In the genomic region with DNA sequence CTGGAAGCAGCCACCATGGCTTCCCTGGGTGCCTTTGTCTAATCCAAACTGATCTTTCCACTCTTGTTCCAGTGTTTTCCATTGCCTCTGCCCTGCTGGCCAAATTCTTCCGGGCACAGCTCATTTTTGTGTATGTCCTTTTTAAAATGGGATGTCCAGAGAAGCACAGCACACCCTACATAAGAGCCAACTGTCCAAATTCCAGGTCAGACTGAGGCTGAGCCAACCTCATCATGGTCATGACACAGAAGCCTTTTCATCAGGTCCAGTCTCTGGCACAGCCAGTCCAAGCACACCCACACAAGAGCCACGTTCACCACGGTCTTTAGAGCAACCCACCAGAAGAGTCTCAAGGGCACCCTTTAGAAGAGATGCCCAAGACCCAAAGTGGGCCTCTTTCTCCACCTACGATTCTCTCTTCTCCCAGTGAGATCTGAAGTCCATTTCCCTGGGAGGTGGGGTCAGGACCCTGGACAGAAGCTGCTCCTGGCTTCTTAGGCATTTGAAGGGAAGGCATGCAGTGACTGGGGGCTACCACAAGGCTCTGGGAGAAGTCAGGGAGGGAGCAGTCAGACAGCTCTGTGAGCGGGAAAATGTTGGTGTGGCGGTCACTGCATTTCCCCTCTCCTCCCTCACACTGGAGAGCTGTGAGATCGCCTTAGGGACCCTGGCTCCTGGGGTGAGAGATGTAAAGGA, we compare ENCODE assay signal across 10 cellular contexts. TPM values are rescaled to one million over a fixed set of nuclear protein-coding genes. Genes with fewer than 3 reads are reported as not detected.
DNase-seq lines count a peak whose midpoint lies in the region; ATAC-seq and TF ChIP-seq lines count a peak whose summit lies in the region.
"Had no signal": no experiment of that assay in that cellular context is flagged by ENCODE, and none has a peak within 500 bp of the region (broad histone marks: within the 10 kb centered on the region; RNA-seq: fewer than 3 reads in every experiment).

No MANE protein-coding gene starts in this region.

- H2AFZ ChIP-seq in HCT116 (ENCODE audit: low read depth, low read length, poor library complexity, severe bottlenecking): no peak overlapping the region

- no peak overlapping the region for H3K4me3 Mint-ChIP-seq in CD8-positive, alpha-beta memory T cell
- H3K4me3 Mint-ChIP-seq: activated T-cell treated with anti-CD3 and anti-CD28 coated beads, Interleukin-2, amount 50 U/mL, for 4 hours had no signal

- TF ChIP-seq CTCF in A673 (conservative IDR thresholded peaks at IDR 0.05; ENCODE audit: low read depth, low read length) (no peak), HCT116 (IDR thresholded peaks at IDR 0.05 in 2 of 3, conservative IDR thresholded peaks at IDR 0.05 in 1 of 3; ENCODE audit: borderline replicate concordance in 1 of 3, insufficient read depth in 1 of 3, low read depth in 2 of 3, low read length in 2 of 3) (peak in 2 of 3 experiments; percentile 15 to 38; a peak in 3 of 6 replicates), adrenal gland (IDR thresholded peaks at IDR 0.05) (no peak), heart left ventricle (IDR thresholded peaks at IDR 0.05) (peak in 2 of 12 donors; percentile 7 to 10), GM20000 (IDR thresholded peaks at IDR 0.05; ENCODE audit: extremely low read depth, missing control alignments) (no peak)

- H3K27ac ChIP-seq in A673 (ENCODE audit: low read depth, low read length, poor library complexity, severe bottlenecking) (no peak overlapping the region), HCT116 (ENCODE audit: low read depth, low read length) (no peak overlapping the region), adrenal gland (no peak overlapping the region), heart left ventricle (no peak overlapping the region)
- no peak overlapping the region for H3K27ac ChIP-seq in CD8-positive, alpha-beta memory T cell (ENCODE audit: low read depth, low read length)

- intact Hi-C loops in A673 (cut with micrococcal nuclease; ENCODE audit: unreplicated experiment): no loop called here
- intact Hi-C loops in HCT116 (cut with micrococcal nuclease): no loop called here
- intact Hi-C loops in adrenal gland (cut with DNase I): no loop called here
- intact Hi-C loops in heart left ventricle (cut with DNase I): no loop called here

- WGBS in adrenal gland, 4 donors: 47 to 77% (median 60%) methylated on average over 6 to 7 of the region's 7 CpGs
- WGBS in heart left ventricle, 4 donors: 39 to 56% (median 46%) methylated on average over 7 of the region's 7 CpGs

- no peaks in the 10 kb centered on the region for H3K9me3 Mint-ChIP-seq in CD8-positive, alpha-beta memory T cell
- H3K9me3 Mint-ChIP-seq: activated T-cell treated with anti-CD3 and anti-CD28 coated beads, Interleukin-2, amount 50 U/mL, for 4 hours had no signal

- H3K4me3 ChIP-seq in A673 (ENCODE audit: low read depth, low read length, poor library complexity, severe bottlenecking) (no peak overlapping the region), HCT116 (replicated peaks in 1 of 2; ENCODE audit: low read depth in 1 of 2, low read length in 2 of 2) (no peak overlapping the region), adrenal gland (no peak overlapping the region), heart left ventricle (no peak overlapping the region)
- H3K4me3 ChIP-seq in CD8-positive, alpha-beta memory T cell (ENCODE audit: low read length): no peak overlapping the region

- no peak for TF ChIP-seq POLR2A in HCT116 (IDR thresholded peaks at IDR 0.05; ENCODE audit: borderline replicate concordance, extremely low read depth, insufficient read depth, insufficient read length)
- no peak for TF ChIP-seq POLR2A in adrenal gland (IDR thresholded peaks at IDR 0.05)
- TF ChIP-seq POLR2A in heart left ventricle (IDR thresholded peaks at IDR 0.05): no peak

- H3K36me3 ChIP-seq in A673 (ENCODE audit: insufficient read depth, low read length, poor library complexity, severe bottlenecking) (no peaks in the 10 kb centered on the region), HCT116 (ENCODE audit: control insufficient read depth in 1 of 2, insufficient read depth in 2 of 2, low read length in 2 of 2) (no peaks in the 10 kb centered on the region), adrenal gland (replicated peaks in 1 of 2) (no peaks in the 10 kb centered on the region), heart left ventricle (no peaks in the 10 kb centered on the region)
- H3K36me3 ChIP-seq in CD8-positive, alpha-beta memory T cell (ENCODE audit: insufficient read depth, low read length): no peaks in the 10 kb centered on the region

- H3K9ac ChIP-seq in HCT116 (ENCODE audit: low read length): no peak overlapping the region

- ATAC-seq in HCT116 (peak; percentile 62), SK-N-SH treated with all-trans-retinoic acid at 6 μM for 48 hours (peak; percentile 77), heart left ventricle (no peak)
- ATAC-seq: activated T-cell treated with anti-CD3 and anti-CD28 coated beads, Interleukin-2, amount 50 U/mL, for 4 hours had no signal

- H3K27me3 Mint-ChIP-seq in CD8-positive, alpha-beta memory T cell: peaks cover 15 to 55% of the 10 kb centered on the region in 2 donors

- H3K36me3 Mint-ChIP-seq in CD8-positive, alpha-beta memory T cell: no peaks in the 10 kb centered on the region

- POLR2A ChIA-PET in A673 (lab: Charles Lee; ENCODE audit: low non-redundant PET): no interaction called here
- POLR2A ChIA-PET in HCT116 (lab: Charles Lee): no interaction called here
- POLR2A ChIA-PET in CD8-positive, alpha-beta memory T cell (lab: Charles Lee): no interaction called here

- H3K27me3 ChIP-seq in A673 (replicated peaks; ENCODE audit: insufficient read depth, low read depth, low read length, poor library complexity) (no peaks in the 10 kb centered on the region), HCT116 (ENCODE audit: insufficient read depth, low read length) (peaks cover 54% of the 10 kb centered on the region), adrenal gland (peaks cover 7% of the 10 kb centered on the region), heart left ventricle (peaks cover 0 to 98% (median 5%) of the 10 kb centered on the region in 9 donors)
- H3K27me3 ChIP-seq in CD8-positive, alpha-beta memory T cell (ENCODE audit: insufficient read depth, low read length, poor library complexity, severe bottlenecking): peaks cover 4% of the 10 kb centered on the region

- no peaks in the 10 kb centered on the region for H4K20me1 ChIP-seq in HCT116 (ENCODE audit: insufficient read depth)

- CTCF ChIA-PET in A673 (lab: Charles Lee): no interaction called here
- CTCF ChIA-PET in HCT116 (lab: Charles Lee): no interaction called here
- CTCF ChIA-PET in CD8-positive, alpha-beta memory T cell (lab: Charles Lee): no interaction called here

- H3K9me3 ChIP-seq in A673 (ENCODE audit: low read depth, low read length, poor library complexity, severe bottlenecking) (no peaks in the 10 kb centered on the region), HCT116 (ENCODE audit: control insufficient read depth in 1 of 2, insufficient read depth in 1 of 2, low read depth in 1 of 2, low read length in 2 of 2) (no peaks in the 10 kb centered on the region), adrenal gland (replicated peaks in 1 of 3) (no peaks in the 10 kb centered on the region), heart left ventricle (no peaks in the 10 kb centered on the region)
- H3K9me3 ChIP-seq in CD8-positive, alpha-beta memory T cell (ENCODE audit: low read length): no peaks in the 10 kb centered on the region

- no peak overlapping the region for H3K4me2 ChIP-seq in HCT116 (ENCODE audit: low read length)

- RAD21 ChIA-PET in HCT116 (lab: Charles Lee; ENCODE audit: low non-redundant PET in 1 of 2, low total read pairs in 2 of 2, uncharacterized antibody in 2 of 2, unreplicated experiment in 2 of 2): no interaction called here

- H3K4me1 Mint-ChIP-seq in CD8-positive, alpha-beta memory T cell: no peaks in the 10 kb centered on the region

- DNase-seq in A673 (ENCODE audit: low spot score) (peak; percentile 24), HCT116 (ENCODE audit: low read depth, low spot score) (no peak), glomerular visceral epithelial cell (ENCODE audit: extremely low spot score) (peak; percentile 30), adrenal gland (no peak), heart left ventricle (no peak), GM20000 (ENCODE audit: low spot score) (no peak)
- no peak for DNase-seq in CD8-positive, alpha-beta memory T cell
- DNase-seq: activated T-cell treated with anti-CD3 and anti-CD28 coated beads, Interleukin-2, amount 50 U/mL, for 4 hours; NCI-H1694 had no signal

- H3K27ac Mint-ChIP-seq in CD8-positive, alpha-beta memory T cell: no peak overlapping the region

- no peak for TF ChIP-seq RAD21 in HCT116 (IDR thresholded peaks at IDR 0.05; ENCODE audit: low read depth)

- H3K9me2 ChIP-seq in HCT116 (ENCODE audit: insufficient read depth): no peaks in the 10 kb centered on the region

- H3K79me2 ChIP-seq in HCT116 (ENCODE audit: insufficient read depth, low read length): no peaks in the 10 kb centered on the region

- BruUV-seq in A673 (replicated peaks; lab: Mats Ljungman, UMichigan) (no TSS peak), HCT116 (replicated peaks; lab: Mats Ljungman, UMichigan) (no TSS peak)

- H3K4me1 ChIP-seq in A673 (ENCODE audit: insufficient read depth, low read length, poor library complexity, severe bottlenecking) (peaks cover 9% of the 10 kb centered on the region), HCT116 (ENCODE audit: control insufficient read depth in 1 of 2, insufficient read depth in 2 of 2, low read length in 2 of 2) (no peaks in the 10 kb centered on the region), adrenal gland (replicated peaks in 1 of 2) (no peaks in the 10 kb centered on the region), heart left ventricle (no peaks in the 10 kb centered on the region)
- H3K4me1 ChIP-seq in CD8-positive, alpha-beta memory T cell (ENCODE audit: insufficient read depth, low read length): no peaks in the 10 kb centered on the region

TF ChIP-seq in SK-N-SH treated with all-trans-retinoic acid at 6 μM for 48 hours, 23 proteins besides CTCF, POLR2A, EP300 and RAD21 (continues in another document):
- TF ChIP-seq ZNF565 (CRISPR knock-in tag; conservative IDR thresholded peaks at IDR 0.05; ENCODE audit: low read depth): no peak
- TF ChIP-seq ZNF8 (CRISPR knock-in tag; IDR thresholded peaks at IDR 0.05): no peak
- no peak for TF ChIP-seq SNAI2 (CRISPR knock-in tag; IDR thresholded peaks at IDR 0.05)
- TF ChIP-seq OSR1 (CRISPR knock-in tag; IDR thresholded peaks at IDR 0.05): no peak

RNA-seq across cellular contexts. Expression of a gene that starts 53.2 kb away (rescaled TPM):
- total RNA-seq in A673 (2021): 0.69 and 0.92 TPM in 2 replicates
- total RNA-seq in HCT116 (2021; ENCODE audit: unreplicated experiment): not detected
- 0.01 TPM in 2 replicates for polyA plus RNA-seq in HCT116 (2012)
- 1 to 10 TPM in 1 of 8 donors, under 1 TPM in 4, not detected in 3; 0.08 to 3.8 (median 0.27) TPM for total RNA-seq in adrenal gland
- polyA plus RNA-seq in adrenal gland: 1 to 10 TPM in 1 of 3 donors, under 1 TPM in 2; 0.37 to 1.4 (median 0.88) TPM
- not detected for total RNA-seq in CD8-positive, alpha-beta memory T cell
- polyA plus RNA-seq in CD8-positive, alpha-beta memory T cell: not detected
- under 1 TPM in 4 of 9 donors, not detected in 5; 0.03 to 0.09 (median 0.07) TPM for total RNA-seq in heart left ventricle
- under 1 TPM in 1 of 2 donors, not detected in 1; 0.04 TPM for polyA plus RNA-seq in heart left ventricle
- total RNA-seq: activated T-cell treated with anti-CD3 and anti-CD28 coated beads, Interleukin-2, amount 50 U/mL, for 4 hours had no signal

Comparison
In these comparisons a context has a peak if more than half of its experiments do, and no peak if none do; other contexts are left out.
1. DNase-seq: peak in A673 (single experiment) and glomerular visceral epithelial cell (single experiment); none in HCT116 (single experiment), adrenal gland (0 of 7), CD8-positive, alpha-beta memory T cell (0 of 5), heart left ventricle (0 of 5) and GM20000 (single experiment).
2. CTCF ChIP-seq: peak in HCT116 (2 of 3); none in A673 (single experiment), adrenal gland (0 of 6) and GM20000 (single experiment).
3. ATAC-seq: peak in HCT116 (single experiment) and SK-N-SH treated with all-trans-retinoic acid at 6 μM for 48 hours (single experiment); none in heart left ventricle (0 of 4).